ENCODE assay signal across 13 cellular contexts in the genomic region with DNA sequence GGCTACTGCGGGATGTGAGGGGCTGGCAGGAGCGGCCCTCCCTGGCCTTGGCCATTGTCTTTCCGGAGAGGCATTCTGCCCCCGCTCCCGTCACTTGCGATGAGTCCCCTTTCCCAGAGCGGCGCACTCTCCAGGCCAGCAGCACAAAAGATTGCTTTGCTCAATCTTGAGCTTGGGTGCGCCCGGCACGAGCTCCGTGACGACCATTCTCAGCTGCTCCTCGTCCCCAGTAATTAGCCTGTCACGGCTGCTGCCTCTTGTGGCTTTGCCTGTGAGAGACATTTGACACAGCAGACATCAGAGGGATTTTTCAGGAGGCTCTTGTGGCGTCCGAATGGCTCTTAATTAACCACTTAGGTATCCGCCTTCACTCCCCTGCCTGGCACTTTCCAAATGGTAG.
DNase-seq lines count a peak whose midpoint lies in the region; ATAC-seq and TF ChIP-seq lines count a peak whose summit lies in the region.
"Had no signal": no experiment of that assay in that cellular context is flagged by ENCODE, and none has a peak within 500 bp of the region (broad histone marks: within the 10 kb centered on the region; RNA-seq: fewer than 3 reads in every experiment).

No MANE protein-coding gene starts in this region.

- H3K4me3 ChIP-seq in H7 (ENCODE audit: insufficient read depth, low read depth, low read length) = peak overlapping the region; percentile 41
- H3K4me3 ChIP-seq in neural progenitor cell = peak overlapping the region; percentile 43
- H3K4me3 ChIP-seq in naive thymus-derived CD4-positive, alpha-beta T cell (ENCODE audit: low read length) = no peak overlapping the region
- H3K4me3 ChIP-seq: pancreas had no signal

- no peaks in the 10 kb centered on the region for H3K9me3 ChIP-seq in neural progenitor cell (ENCODE audit: low read depth)
- H3K9me3 ChIP-seq in naive thymus-derived CD4-positive, alpha-beta T cell (ENCODE audit: control insufficient read depth in 2 of 3, low read length in 3 of 3) = no peaks in the 10 kb centered on the region
- H3K9me3 ChIP-seq: pancreas had no signal

- peaks cover 27% of the 10 kb centered on the region for H3F3A ChIP-seq in neural progenitor cell (ENCODE audit: low read depth)

- H3K79me2 ChIP-seq in neural progenitor cell (ENCODE audit: low read depth) = no peaks in the 10 kb centered on the region

- peaks cover 73% of the 10 kb centered on the region for H3K4me1 Mint-ChIP-seq in neural progenitor cell
- H3K4me1 Mint-ChIP-seq in activated T-cell treated with anti-CD3 and anti-CD28 coated beads, Interleukin-2, amount 50 U/mL, for 4 hours (ENCODE audit: low read depth) = no peaks in the 10 kb centered on the region
- peaks cover 0 to 9% (median 0%) of the 10 kb centered on the region in 7 donors for H3K4me1 Mint-ChIP-seq in naive thymus-derived CD4-positive, alpha-beta T cell
- H3K4me1 Mint-ChIP-seq: activated naive CD4-positive, alpha-beta T cell treated with anti-CD3 and anti-CD28 coated beads, Interleukin-2, amount 50 U/mL, for 24 hours had no signal

- H3K4me1 ChIP-seq in foreskin keratinocyte (no peaks in the 10 kb centered on the region), neural progenitor cell (peaks cover 46% of the 10 kb centered on the region)
- H3K4me1 ChIP-seq in naive thymus-derived CD4-positive, alpha-beta T cell (ENCODE audit: control insufficient read depth in 2 of 2, insufficient read depth in 2 of 2, low read length in 2 of 2) = no peaks in the 10 kb centered on the region
- H3K4me1 ChIP-seq: pancreas had no signal

- POLR2A ChIA-PET in naive thymus-derived CD4-positive, alpha-beta T cell (lab: Charles Lee) = no interaction called here

- H3K4me3 Mint-ChIP-seq in neural progenitor cell = peak overlapping the region; percentile 79
- H3K4me3 Mint-ChIP-seq in activated T-cell treated with anti-CD3 and anti-CD28 coated beads, Interleukin-2, amount 50 U/mL, for 4 hours = no peak overlapping the region
- no peak overlapping the region for H3K4me3 Mint-ChIP-seq in naive thymus-derived CD4-positive, alpha-beta T cell
- H3K4me3 Mint-ChIP-seq: activated naive CD4-positive, alpha-beta T cell treated with anti-CD3 and anti-CD28 coated beads, Interleukin-2, amount 50 U/mL, for 24 hours; CD8-positive, alpha-beta memory T cell had no signal

- H3K27ac ChIP-seq in foreskin keratinocyte (no peak overlapping the region), neural progenitor cell (no peak overlapping the region)
- no peak overlapping the region for H3K27ac ChIP-seq in naive thymus-derived CD4-positive, alpha-beta T cell (ENCODE audit: low read depth, low read length)
- H3K27ac ChIP-seq: pancreas had no signal

- peaks cover under 1% of the 10 kb centered on the region for H3K36me3 Mint-ChIP-seq in neural progenitor cell
- H3K36me3 Mint-ChIP-seq in activated T-cell treated with anti-CD3 and anti-CD28 coated beads, Interleukin-2, amount 50 U/mL, for 4 hours (ENCODE audit: insufficient read depth) = no peaks in the 10 kb centered on the region
- no peaks in the 10 kb centered on the region for H3K36me3 Mint-ChIP-seq in naive thymus-derived CD4-positive, alpha-beta T cell
- H3K36me3 Mint-ChIP-seq: activated naive CD4-positive, alpha-beta T cell treated with anti-CD3 and anti-CD28 coated beads, Interleukin-2, amount 50 U/mL, for 24 hours; CD8-positive, alpha-beta memory T cell had no signal

- CTCF ChIA-PET in naive thymus-derived CD4-positive, alpha-beta T cell (lab: Charles Lee) = no interaction called here

- H3K36me3 ChIP-seq in H7 (replicated peaks; ENCODE audit: control insufficient read depth, insufficient read depth, low read length) = no peaks in the 10 kb centered on the region
- H3K36me3 ChIP-seq in neural progenitor cell = no peaks in the 10 kb centered on the region
- no peaks in the 10 kb centered on the region for H3K36me3 ChIP-seq in naive thymus-derived CD4-positive, alpha-beta T cell (ENCODE audit: control insufficient read depth in 2 of 3, insufficient read depth in 3 of 3, low read length in 3 of 3)
- H3K36me3 ChIP-seq: pancreas had no signal

- H3K9me3 Mint-ChIP-seq in neural progenitor cell = peaks cover under 1% of the 10 kb centered on the region
- H3K9me3 Mint-ChIP-seq in activated T-cell treated with anti-CD3 and anti-CD28 coated beads, Interleukin-2, amount 50 U/mL, for 4 hours = no peaks in the 10 kb centered on the region
- peaks cover 0 to 6% (median 0%) of the 10 kb centered on the region in 11 donors for H3K9me3 Mint-ChIP-seq in naive thymus-derived CD4-positive, alpha-beta T cell
- H3K9me3 Mint-ChIP-seq: activated naive CD4-positive, alpha-beta T cell treated with anti-CD3 and anti-CD28 coated beads, Interleukin-2, amount 50 U/mL, for 24 hours had no signal

- peaks cover 21% of the 10 kb centered on the region for H3K27me3 Mint-ChIP-seq in neural progenitor cell (ENCODE audit: insufficient read depth, low read depth)
- peaks cover 28% of the 10 kb centered on the region for H3K27me3 Mint-ChIP-seq in activated T-cell treated with anti-CD3 and anti-CD28 coated beads, Interleukin-2, amount 50 U/mL, for 4 hours (ENCODE audit: low read depth)
- H3K27me3 Mint-ChIP-seq in naive thymus-derived CD4-positive, alpha-beta T cell = peaks cover 14 to 46% (median 37%) of the 10 kb centered on the region in 5 donors

- TF ChIP-seq CTCF in foreskin keratinocyte (conservative IDR thresholded peaks at IDR 0.05) (no peak), neural progenitor cell (IDR thresholded peaks at IDR 0.05) (peak; percentile 28)

- ATAC-seq in foreskin keratinocyte (peak; percentile 42), GM19467 (IDR thresholded peaks at IDR 0.05; ENCODE audit: unreplicated experiment) (no peak)
- ATAC-seq in activated T-cell treated with anti-CD3 and anti-CD28 coated beads, Interleukin-2, amount 50 U/mL, for 4 hours = no peak
- ATAC-seq in naive thymus-derived CD4-positive, alpha-beta T cell = no peak

- no peak overlapping the region for H2AFZ ChIP-seq in neural progenitor cell (replicated peaks)

- intact Hi-C loops in naive thymus-derived CD4-positive, alpha-beta T cell (cut with micrococcal nuclease) = no loop called here

- H3K9ac ChIP-seq in neural progenitor cell = no peak overlapping the region

- peaks cover 19% of the 10 kb centered on the region for H4K20me1 ChIP-seq in neural progenitor cell (ENCODE audit: low read depth)

- H3K27ac Mint-ChIP-seq in neural progenitor cell = peak overlapping the region; percentile 57
- no peak overlapping the region for H3K27ac Mint-ChIP-seq in naive thymus-derived CD4-positive, alpha-beta T cell
- H3K27ac Mint-ChIP-seq: activated naive CD4-positive, alpha-beta T cell treated with anti-CD3 and anti-CD28 coated beads, Interleukin-2, amount 50 U/mL, for 24 hours had no signal

- H3K27me3 ChIP-seq in H7 (ENCODE audit: control insufficient read depth, insufficient read depth, low read length) (peaks cover 17% of the 10 kb centered on the region), foreskin keratinocyte (peaks cover 2% of the 10 kb centered on the region), neural progenitor cell (peaks cover 43% of the 10 kb centered on the region)
- H3K27me3 ChIP-seq in naive thymus-derived CD4-positive, alpha-beta T cell (ENCODE audit: control insufficient read depth in 2 of 2, insufficient read depth in 2 of 2, low read length in 2 of 2) = no peaks in the 10 kb centered on the region

- DNase-seq in H7 = peak; percentile 73
- peak; percentile 64 for DNase-seq in NCI-H2171 treated with DMSO at 0.1 percent for 48 hours (lab: John Stamatoyannopoulos, UW)
- no peak for DNase-seq in foreskin keratinocyte
- DNase-seq in neural progenitor cell (ENCODE audit: low spot score) = peak; percentile 84
- DNase-seq in activated T-cell treated with anti-CD3 and anti-CD28 coated beads, Interleukin-2, amount 50 U/mL, for 4 hours = no peak
- no peak for DNase-seq in naive thymus-derived CD4-positive, alpha-beta T cell
- DNase-seq in activated gamma-delta T cell (lab: John Stamatoyannopoulos, UW) = no peak
- DNase-seq: activated CD4-positive, alpha-beta T cell treated with anti-CD3 and anti-CD28 coated beads, Interleukin-2, amount 50 U/mL, for 1 hour; CD8-positive, alpha-beta memory T cell; NCI-H226; pancreas had no signal

- H3K4me2 ChIP-seq in neural progenitor cell = peak overlapping the region; percentile 75

Comparison
In these comparisons a context has a peak if more than half of its experiments do, and no peak if none do; other contexts are left out.
1. DNase-seq: peak in H7 (single experiment), NCI-H2171 treated with DMSO at 0.1 percent for 48 hours (single experiment) and neural progenitor cell (single experiment); none in foreskin keratinocyte (0 of 2), activated T-cell treated with anti-CD3 and anti-CD28 coated beads, Interleukin-2, amount 50 U/mL, for 4 hours (single experiment), naive thymus-derived CD4-positive, alpha-beta T cell (0 of 9) and activated gamma-delta T cell (single experiment).